Comparison of ENCODE assay signal across 11 cellular contexts in the genomic region with DNA sequence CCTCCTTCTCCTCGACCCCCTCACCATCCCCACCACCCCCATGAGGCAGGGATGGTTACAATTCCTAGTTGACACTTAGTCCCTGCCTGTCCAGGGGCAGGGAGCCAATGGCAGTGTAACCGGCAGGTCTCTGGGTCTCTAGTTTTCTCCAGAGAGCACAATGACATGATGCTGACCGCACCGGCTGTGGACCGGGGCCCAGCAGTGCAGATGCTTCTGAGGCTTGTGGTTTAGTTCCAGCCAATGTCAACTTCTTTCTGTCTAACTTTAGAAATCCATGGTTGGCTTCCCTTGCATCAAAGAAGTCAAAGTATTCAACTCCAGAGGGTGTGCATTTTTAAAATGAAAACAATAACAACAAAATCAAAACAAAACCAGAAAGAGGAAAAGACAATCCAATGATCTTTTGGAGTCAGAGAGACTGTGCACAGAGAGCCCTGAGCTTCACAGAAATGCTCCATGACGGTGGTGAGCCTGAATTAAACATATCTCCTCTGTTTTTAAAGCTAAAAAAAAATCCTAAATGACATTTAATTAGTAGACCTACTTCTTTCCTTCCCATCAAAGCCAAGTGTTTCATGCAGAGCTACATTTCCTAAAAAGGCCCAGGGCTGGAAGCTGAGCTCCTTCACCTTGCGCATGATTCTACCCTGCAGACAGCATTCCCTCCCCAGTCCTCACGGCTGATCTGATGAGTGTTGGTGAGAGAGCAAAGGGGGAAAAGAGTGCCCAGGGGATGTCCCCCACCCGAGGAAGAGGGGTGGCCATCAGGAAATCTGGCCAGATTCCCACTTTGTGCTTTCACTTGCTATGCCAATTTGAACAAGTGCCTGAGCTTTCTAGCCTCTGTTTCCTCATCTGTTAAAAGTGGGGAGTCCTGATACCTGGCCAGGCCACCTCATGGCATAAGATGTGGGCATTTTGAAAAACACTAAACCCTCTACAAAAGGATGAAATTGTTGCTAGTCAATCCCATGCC.
A peak's percentile ranks its signal among the peaks of the same experiment; 100 is the strongest.
DNase-seq lines count a peak whose midpoint lies in the region; ATAC-seq, FAIRE-seq and TF ChIP-seq lines count a peak whose summit lies in the region.
"Had no signal": no experiment of that assay in that cellular context is flagged by ENCODE, and none has a peak within 500 bp of the region (broad histone marks: within the 10 kb centered on the region; RNA-seq: fewer than 3 reads in every experiment).

No MANE protein-coding gene starts in this region.

- H3K9me3 ChIP-seq in SK-N-SH (no peaks in the 10 kb centered on the region; the same call in 1 of the 2 replicates), left ventricle myocardium inferior (replicated peaks) (peaks cover 12% of the 10 kb centered on the region), PC-9 (ENCODE audit: insufficient read depth, low read depth) (no peaks in the 10 kb centered on the region)
- H3K9me3 ChIP-seq: lower lobe of right lung, upper lobe of left lung had no signal

- H3K4me3 ChIP-seq in SK-N-SH (ENCODE audit: low read depth in 2 of 2, low read length in 1 of 2): no peak overlapping the region
- H3K4me3 ChIP-seq in left ventricle myocardium inferior: no peak overlapping the region
- H3K4me3 ChIP-seq in PC-9: no peak overlapping the region
- H3K4me3 ChIP-seq: lower lobe of right lung, upper lobe of left lung had no signal

- H3K4me1 ChIP-seq in SK-N-SH (ENCODE audit: control insufficient read depth in 1 of 2, insufficient read depth in 2 of 2, low read depth in 1 of 2, low read length in 1 of 2): peaks cover 14 to 33% of the 10 kb centered on the region in 2 experiments
- H3K4me1 ChIP-seq in left ventricle myocardium inferior: peaks cover 31% of the 10 kb centered on the region
- H3K4me1 ChIP-seq in PC-9 (replicated peaks; ENCODE audit: insufficient read depth): peaks cover 27% of the 10 kb centered on the region

- DNase-seq in SK-N-SH: no peak
- DNase-seq in OCI-M1 (lab: John Stamatoyannopoulos, UW): peak; percentile 46
- DNase-seq in left ventricle myocardium inferior: peak; percentile 49
- DNase-seq in urothelium cell line (ENCODE audit: low spot score): peak; percentile 76
- no peak for DNase-seq in PC-9
- no peak for DNase-seq in NCI-H524 (lab: John Stamatoyannopoulos, UW)
- no peak for DNase-seq in SHP77 treated with DMSO at 0.1 percent for 48 hours (lab: John Stamatoyannopoulos, UW)
- DNase-seq: lower lobe of right lung, upper lobe of left lung had no signal

- no peaks in the 10 kb centered on the region for H3K9me2 ChIP-seq in SK-N-SH
- H3K9me2 ChIP-seq in PC-9 (ENCODE audit: insufficient read depth): no peaks in the 10 kb centered on the region

- BruUV-seq in PC-9 (replicated peaks; lab: Mats Ljungman, UMichigan): no TSS peak

- H3F3A ChIP-seq in SK-N-SH (replicated peaks; ENCODE audit: insufficient read depth): no peaks in the 10 kb centered on the region
- H3F3A ChIP-seq in PC-9 (ENCODE audit: insufficient read depth, low read depth): peaks cover 5% of the 10 kb centered on the region

- no peak for ATAC-seq in SK-N-SH treated with all-trans-retinoic acid at 6 μM for 48 hours

- POLR2A ChIA-PET in SK-N-SH (lab: Yijun Ruan, JAX) (no interaction called here), PC-9 (lab: Charles Lee; ENCODE audit: unreplicated experiment) (interaction anchor here (0.6 kb wide), 1 partner anchor 79 kb away, joined by 9 read pairs; no protein-coding TSS in a partner anchor)

- no peaks in the 10 kb centered on the region for H3K36me3 ChIP-seq in SK-N-SH (replicated peaks in 1 of 2; ENCODE audit: control insufficient read depth in 1 of 2, insufficient read depth in 2 of 2, low read length in 1 of 2)
- H3K36me3 ChIP-seq in left ventricle myocardium inferior: no peaks in the 10 kb centered on the region
- H3K36me3 ChIP-seq in PC-9 (ENCODE audit: low read depth): no peaks in the 10 kb centered on the region
- H3K36me3 ChIP-seq: lower lobe of right lung, upper lobe of left lung had no signal

- peak overlapping the region; percentile 5; the same call in 1 of the 2 replicates for H3K4me2 ChIP-seq in SK-N-SH
- H3K4me2 ChIP-seq in PC-9: no peak overlapping the region

- H4K20me1 ChIP-seq in SK-N-SH (ENCODE audit: insufficient read depth): no peaks in the 10 kb centered on the region
- H4K20me1 ChIP-seq in PC-9 (ENCODE audit: insufficient read depth): no peaks in the 10 kb centered on the region

- H3K79me2 ChIP-seq in SK-N-SH (ENCODE audit: insufficient read depth) (no peaks in the 10 kb centered on the region), PC-9 (ENCODE audit: low read depth) (no peaks in the 10 kb centered on the region)

- H3K27me3 ChIP-seq in SK-N-SH (ENCODE audit: insufficient read depth): no peaks in the 10 kb centered on the region
- no peaks in the 10 kb centered on the region for H3K27me3 ChIP-seq in left ventricle myocardium inferior (ENCODE audit: low read depth)
- no peaks in the 10 kb centered on the region for H3K27me3 ChIP-seq in PC-9 (ENCODE audit: insufficient read depth, low read depth)
- H3K27me3 ChIP-seq: upper lobe of left lung had no signal

- intact Hi-C loops in left ventricle myocardium inferior (cut with micrococcal nuclease): no loop called here
- intact Hi-C loops in PC-9 (cut with micrococcal nuclease; ENCODE audit: unreplicated experiment): loop anchor here (10.0 kb wide), 1 partner anchor 136 kb away; no protein-coding TSS in a partner anchor

- H3K9ac ChIP-seq in SK-N-SH: no peak overlapping the region

- WGBS in SK-N-SH (ENCODE audit: low lambda C conversion rate): 68% methylated on average over 7 of the region's 9 CpGs

- peak; percentile 46 for FAIRE-seq in urothelium cell line (lab: Jason Lieb, UNC)
- FAIRE-seq: A204.1 had no signal

- peak overlapping the region in 1 of 2 experiments; percentile 25; a peak in 1 of 4 replicates for H3K27ac ChIP-seq in SK-N-SH (ENCODE audit: low read depth in 2 of 2, low read length in 1 of 2)
- no peak overlapping the region for H3K27ac ChIP-seq in left ventricle myocardium inferior (replicated peaks)
- H3K27ac ChIP-seq in PC-9: no peak overlapping the region
- H3K27ac ChIP-seq: lower lobe of right lung had no signal

- no peak for TF ChIP-seq EP300 in SK-N-SH (IDR thresholded peaks at IDR 0.05; ENCODE audit: borderline replicate concordance in 1 of 2, low read depth in 1 of 2, low read length in 1 of 2)

- CTCF ChIA-PET in SK-N-SH (lab: Yijun Ruan, JAX): interaction anchor here (0.5 kb wide), 1 partner anchor 165 kb away, joined by 4 read pairs; no protein-coding TSS in a partner anchor
- CTCF ChIA-PET in PC-9 (lab: Charles Lee): interaction anchor here (0.7 kb wide), 1 partner anchor 865 kb away, joined by 3 read pairs; no protein-coding TSS in a partner anchor

- TF ChIP-seq CTCF in SK-N-SH (IDR thresholded peaks at IDR 0.05): no peak
- no peak for TF ChIP-seq CTCF in left ventricle myocardium inferior (IDR thresholded peaks at IDR 0.05; ENCODE audit: borderline replicate concordance)
- TF ChIP-seq CTCF in PC-9 (conservative IDR thresholded peaks at IDR 0.05): no peak

- TF ChIP-seq RAD21 in SK-N-SH (IDR thresholded peaks at IDR 0.05; ENCODE audit: low read length): no peak

- H2AFZ ChIP-seq in SK-N-SH (ENCODE audit: low read depth) (no peak overlapping the region), PC-9 (no peak overlapping the region)

TF ChIP-seq in SK-N-SH, 30 proteins besides CTCF, POLR2A, EP300 and RAD21 (continues in another document):
- TF ChIP-seq GATA2 (CRISPR knock-in tag; IDR thresholded peaks at IDR 0.05) (no peak), SMC3 (IDR thresholded peaks at IDR 0.05; ENCODE audit: low read depth, low read length) (no peak), TAF1 (IDR thresholded peaks at IDR 0.05; ENCODE audit: borderline replicate concordance, low read depth, low read length) (no peak), SIN3A (IDR thresholded peaks at IDR 0.05; ENCODE audit: borderline replicate concordance, low read depth, low read length) (no peak)
- TF ChIP-seq, protein P1, sequence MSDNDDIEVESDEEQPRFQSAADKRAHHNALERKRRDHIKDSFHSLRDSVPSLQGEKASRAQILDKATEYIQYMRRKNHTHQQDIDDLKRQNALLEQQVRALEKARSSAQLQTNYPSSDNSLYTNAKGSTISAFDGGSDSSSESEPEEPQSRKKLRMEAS (IDR thresholded peaks at IDR 0.05; ENCODE audit: low read depth): no peak

TF ChIP-seq in SK-N-SH treated with all-trans-retinoic acid at 6 μM for 48 hours, 23 proteins besides CTCF, POLR2A, EP300 and RAD21 (continues in another document):
- TF ChIP-seq TCF4 (CRISPR knock-in tag; IDR thresholded peaks at IDR 0.05; ENCODE audit: borderline replicate concordance) (no peak), ESRRG (CRISPR knock-in tag; IDR thresholded peaks at IDR 0.05) (no peak), TOX (CRISPR knock-in tag; IDR thresholded peaks at IDR 0.05; ENCODE audit: borderline replicate concordance) (no peak), ZNF565 (CRISPR knock-in tag; conservative IDR thresholded peaks at IDR 0.05; ENCODE audit: low read depth) (no peak), ZNF70 (CRISPR knock-in tag; IDR thresholded peaks at IDR 0.05) (no peak), SNAI2 (CRISPR knock-in tag; IDR thresholded peaks at IDR 0.05) (no peak), GLIS3 (CRISPR knock-in tag; IDR thresholded peaks at IDR 0.05) (no peak), PPARA (CRISPR knock-in tag; IDR thresholded peaks at IDR 0.05; ENCODE audit: borderline replicate concordance) (no peak)
- TF ChIP-seq, protein P2, sequence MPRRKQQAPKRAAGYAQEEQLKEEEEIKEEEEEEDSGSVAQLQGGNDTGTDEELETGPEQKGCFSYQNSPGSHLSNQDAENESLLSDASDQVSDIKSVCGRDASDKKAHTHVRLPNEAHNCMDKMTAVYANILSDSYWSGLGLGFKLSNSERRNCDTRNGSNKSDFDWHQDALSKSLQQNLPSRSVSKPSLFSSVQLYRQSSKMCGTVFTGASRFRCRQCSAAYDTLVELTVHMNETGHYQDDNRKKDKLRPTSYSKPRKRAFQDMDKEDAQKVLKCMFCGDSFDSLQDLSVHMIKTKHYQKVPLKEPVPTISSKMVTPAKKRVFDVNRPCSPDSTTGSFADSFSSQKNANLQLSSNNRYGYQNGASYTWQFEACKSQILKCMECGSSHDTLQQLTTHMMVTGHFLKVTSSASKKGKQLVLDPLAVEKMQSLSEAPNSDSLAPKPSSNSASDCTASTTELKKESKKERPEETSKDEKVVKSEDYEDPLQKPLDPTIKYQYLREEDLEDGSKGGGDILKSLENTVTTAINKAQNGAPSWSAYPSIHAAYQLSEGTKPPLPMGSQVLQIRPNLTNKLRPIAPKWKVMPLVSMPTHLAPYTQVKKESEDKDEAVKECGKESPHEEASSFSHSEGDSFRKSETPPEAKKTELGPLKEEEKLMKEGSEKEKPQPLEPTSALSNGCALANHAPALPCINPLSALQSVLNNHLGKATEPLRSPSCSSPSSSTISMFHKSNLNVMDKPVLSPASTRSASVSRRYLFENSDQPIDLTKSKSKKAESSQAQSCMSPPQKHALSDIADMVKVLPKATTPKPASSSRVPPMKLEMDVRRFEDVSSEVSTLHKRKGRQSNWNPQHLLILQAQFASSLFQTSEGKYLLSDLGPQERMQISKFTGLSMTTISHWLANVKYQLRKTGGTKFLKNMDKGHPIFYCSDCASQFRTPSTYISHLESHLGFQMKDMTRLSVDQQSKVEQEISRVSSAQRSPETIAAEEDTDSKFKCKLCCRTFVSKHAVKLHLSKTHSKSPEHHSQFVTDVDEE (CRISPR knock-in tag; IDR thresholded peaks at IDR 0.05): no peak

Comparison
In these comparisons a context has a peak if more than half of its experiments do, and no peak if none do; other contexts are left out.
1. DNase-seq: peak in OCI-M1 (single experiment), left ventricle myocardium inferior (single experiment) and urothelium cell line (single experiment); none in SK-N-SH (single experiment), PC-9 (0 of 2), NCI-H524 (0 of 2) and SHP77 treated with DMSO at 0.1 percent for 48 hours (single experiment).